Comparison of ENCODE assay signal across 11 cellular contexts in genomic region chr21:41928621-41929220, GRCh38. TPM values are rescaled to one million over a fixed set of nuclear protein-coding genes. Genes with fewer than 3 reads are reported as not detected.
DNase-seq lines count a peak whose midpoint lies in the region; ATAC-seq, FAIRE-seq and TF ChIP-seq lines count a peak whose summit lies in the region.
"Had no signal": no experiment of that assay in that cellular context is flagged by ENCODE, and none has a peak within 500 bp of the region (broad histone marks: within the 10 kb centered on the region; RNA-seq: fewer than 3 reads in every experiment).

No MANE protein-coding gene starts in this region.

- no peaks in the 10 kb centered on the region for H4K20me1 ChIP-seq in endothelial cell of umbilical vein (replicated peaks; ENCODE audit: control insufficient read depth, extremely low read depth, insufficient read depth, low read length)

- TF ChIP-seq POLR2A in endothelial cell of umbilical vein (IDR thresholded peaks at IDR 0.05; ENCODE audit: low read depth, low read length), result no peak

- H3K4me1 ChIP-seq in endothelial cell of umbilical vein (ENCODE audit: control insufficient read depth, extremely low read depth, insufficient read depth, low read length), result peaks cover 31% of the 10 kb centered on the region

- POLR2A ChIA-PET in endothelial cell of umbilical vein (lab: Charles Lee), result no interaction called here

- H3K9me3 ChIP-seq in endothelial cell of umbilical vein (replicated peaks; ENCODE audit: control insufficient read depth, insufficient read depth, low read length), result no peaks in the 10 kb centered on the region

- no peak for TF ChIP-seq CTCF in CD14-positive monocyte (IDR thresholded peaks at IDR 0.05)
- TF ChIP-seq CTCF in endothelial cell of umbilical vein (IDR thresholded peaks at IDR 0.05; ENCODE audit: extremely low read depth in 1 of 2, insufficient read depth in 1 of 2, low read depth in 1 of 2, low read length in 2 of 2), result no peak
- TF ChIP-seq CTCF in nephron progenitor cell (IDR thresholded peaks at IDR 0.05), result no peak

- no peaks in the 10 kb centered on the region for H3K27me3 ChIP-seq in endothelial cell of umbilical vein (ENCODE audit: control insufficient read depth in 2 of 2, insufficient read depth in 2 of 2, low read length in 2 of 2)

- peak; percentile 58 for DNase-seq in CD14-positive monocyte (ENCODE audit: low spot score)
- DNase-seq in KBM-7, result peak; percentile 84
- DNase-seq in endothelial cell of umbilical vein (ENCODE audit: low read depth, low spot score), result peak; percentile 25
- DNase-seq in stimulated activated CD4-positive, alpha-beta T cell treated with anti-CD3 and anti-CD28 coated beads, Interleukin-1b, Interleukin-23, amount 100 ng/mL, for 48 hours, result no peak
- no peak for DNase-seq in NCI-H446 (lab: John Stamatoyannopoulos, UW)
- no peak for DNase-seq in nephron progenitor cell
- DNase-seq: DMS53, endodermal cell had no signal

- H3K9ac ChIP-seq in endothelial cell of umbilical vein (replicated peaks; ENCODE audit: extremely low read depth, insufficient read depth, low read length), result no peak overlapping the region

- in situ Hi-C loops in KBM-7 (cut with MboI; ENCODE audit: low pct_unique_long_range_greater_than_20kb, low sequenced_read_pairs), result no loop called here

- H3K4me1 Mint-ChIP-seq in CD14-positive monocyte (peaks cover 79% of the 10 kb centered on the region), nephron progenitor cell (peaks cover 47% of the 10 kb centered on the region)

- H3K36me3 ChIP-seq in endothelial cell of umbilical vein (ENCODE audit: control insufficient read depth in 2 of 2, extremely low read depth in 1 of 2, insufficient read depth in 2 of 2, low read length in 2 of 2), result no peaks in the 10 kb centered on the region

- H3K4me3 Mint-ChIP-seq in CD14-positive monocyte, result peak overlapping the region; percentile 72 to 84
- H3K4me3 Mint-ChIP-seq in nephron progenitor cell, result no peak overlapping the region
- H3K4me3 Mint-ChIP-seq: endodermal cell, mesothelial cell of epicardium had no signal

- H2AFZ ChIP-seq in endothelial cell of umbilical vein (ENCODE audit: low read depth, low read length), result no peak overlapping the region

- ATAC-seq in GM18907 (IDR thresholded peaks at IDR 0.05; ENCODE audit: unreplicated experiment) (peak; percentile 61), GM19397 (IDR thresholded peaks at IDR 0.05; ENCODE audit: unreplicated experiment) (no peak)

- H3K27ac Mint-ChIP-seq in CD14-positive monocyte, result peak overlapping the region; percentile 91 to 100 (median 96)
- H3K27ac Mint-ChIP-seq in nephron progenitor cell, result no peak overlapping the region

- BruUV-seq in endothelial cell of umbilical vein (replicated peaks; lab: Mats Ljungman, UMichigan), result no TSS peak

- no peak overlapping the region for H3K4me2 ChIP-seq in endothelial cell of umbilical vein (ENCODE audit: insufficient read depth, low read length)

- CTCF ChIA-PET in endothelial cell of umbilical vein (lab: Charles Lee), result interaction anchor here (0.6 to 2.9 kb wide), 4 partner anchors 9 to 189 kb away, joined by 3 to 12 read pairs (median 6); no protein-coding TSS in a partner anchor

- no peak overlapping the region for H3K4me3 ChIP-seq in endothelial cell of umbilical vein (replicated peaks in 1 of 3; ENCODE audit: insufficient read depth in 1 of 3, low read depth in 1 of 3, low read length in 3 of 3)

- peak; percentile 63 for FAIRE-seq in endothelial cell of umbilical vein (lab: Jason Lieb, UNC)

- no peak overlapping the region for H3K27ac ChIP-seq in endothelial cell of umbilical vein (ENCODE audit: insufficient read depth, low read depth, low read length)

- intact Hi-C loops in CD14-positive monocyte (cut with micrococcal nuclease), result no loop called here
- intact Hi-C loops in endothelial cell of umbilical vein (cut with micrococcal nuclease), result no loop called here

- H3K9me3 Mint-ChIP-seq in CD14-positive monocyte (peaks cover 0 to 2% (median 0%) of the 10 kb centered on the region in 7 donors), nephron progenitor cell (no peaks in the 10 kb centered on the region)
- H3K9me3 Mint-ChIP-seq: endodermal cell, mesothelial cell of epicardium had no signal

- H3K27me3 Mint-ChIP-seq in CD14-positive monocyte (ENCODE audit: low read depth in 3 of 3) (peaks cover 5 to 10% (median 8%) of the 10 kb centered on the region in 3 donors), nephron progenitor cell (ENCODE audit: low read depth, poor library complexity) (peaks cover 3% of the 10 kb centered on the region)

- peaks cover 13% of the 10 kb centered on the region for H3K79me2 ChIP-seq in endothelial cell of umbilical vein (ENCODE audit: control insufficient read depth, insufficient read depth, low read length)

- H3K36me3 Mint-ChIP-seq in CD14-positive monocyte (no peaks in the 10 kb centered on the region), nephron progenitor cell (ENCODE audit: low read depth) (no peaks in the 10 kb centered on the region)
- H3K36me3 Mint-ChIP-seq: mesothelial cell of epicardium had no signal

- H3K9me1 ChIP-seq in endothelial cell of umbilical vein (replicated peaks; ENCODE audit: control insufficient read depth, extremely low read depth, insufficient read depth, low read length), result no peaks in the 10 kb centered on the region

- dilution Hi-C loops in endothelial cell of umbilical vein (cut with MboI; ENCODE audit: extremely low pct_ligation_motif_present, low sequenced_read_pairs), result no loop called here

TF ChIP-seq in endothelial cell of umbilical vein, 7 proteins besides CTCF, POLR2A, EP300 and RAD21:
- TF ChIP-seq EZH2 (IDR thresholded peaks at IDR 0.05; ENCODE audit: borderline replicate concordance, low read depth, low read length, severe bottlenecking) (no peak), GATA2 (IDR thresholded peaks at IDR 0.05; ENCODE audit: insufficient read depth, insufficient read length, low read depth, low read length) (no peak), MYC (IDR thresholded peaks at IDR 0.05; ENCODE audit: low read depth, low read length) (no peak), MAX (IDR thresholded peaks at IDR 0.05; ENCODE audit: insufficient read depth, insufficient read length) (no peak), JUN (IDR thresholded peaks at IDR 0.05; ENCODE audit: borderline replicate concordance, insufficient read depth, insufficient read length, low read depth) (no peak), FOS (IDR thresholded peaks at IDR 0.05; ENCODE audit: borderline replicate concordance, insufficient read depth, low read length) (no peak), POLR2AphosphoS5 (IDR thresholded peaks at IDR 0.05; ENCODE audit: insufficient read depth, low read depth, low read length) (no peak)
TF ChIP-seq in endothelial cell of umbilical vein: peak in this region for 0.

RNA-seq across cellular contexts. Expression of gene C2CD2, which starts 25.1 kb away (rescaled TPM):
- 1 to 10 TPM; 1.4 to 3.8 TPM for polyA plus RNA-seq in CD14-positive monocyte
- total RNA-seq in endothelial cell of umbilical vein, result 33.6 and 41.2 TPM in 2 replicates
- polyA plus RNA-seq in endothelial cell of umbilical vein, result 28.3 and 32.6 TPM in 2 replicates
- polyA plus RNA-seq in endothelial cell of umbilical vein (2011; cell fraction: cytosol; rRNA removed), result 21.2 and 21.8 TPM in 2 replicates
- polyA plus RNA-seq in endothelial cell of umbilical vein (2011; cell fraction: nucleus; rRNA removed), result 69.6 and 72.9 TPM in 2 replicates
- polyA plus RNA-seq in endothelial cell of umbilical vein (2012), result 18.7 and 21.2 TPM in 2 replicates
- 73.1 and 80.4 TPM in 2 replicates for polyA minus RNA-seq in endothelial cell of umbilical vein
- polyA minus RNA-seq in endothelial cell of umbilical vein (2011; cell fraction: cytosol; rRNA and poly(A)+ RNA removed), result 15.3 TPM
- polyA minus RNA-seq in endothelial cell of umbilical vein (2011; cell fraction: nucleus; rRNA and poly(A)+ RNA removed), result 64.6 and 69.8 TPM in 2 replicates

RNA-seq across cellular contexts. Expression of gene PRDM15, which starts 49.6 kb away (rescaled TPM):
- polyA plus RNA-seq in CD14-positive monocyte (under 1 TPM; 0.19 to 0.74 TPM), endothelial cell of umbilical vein (11.8 TPM in 2 replicates)
- 10.0 and 12.9 TPM in 2 replicates for total RNA-seq in endothelial cell of umbilical vein
- polyA plus RNA-seq in endothelial cell of umbilical vein (2011; cell fraction: cytosol; rRNA removed), result 5.0 and 6.9 TPM in 2 replicates
- 54.8 and 60.8 TPM in 2 replicates for polyA plus RNA-seq in endothelial cell of umbilical vein (2011; cell fraction: nucleus; rRNA removed)
- polyA plus RNA-seq in endothelial cell of umbilical vein (2012), result 5.1 TPM in 2 replicates
- polyA minus RNA-seq in endothelial cell of umbilical vein, result 10.4 and 12.8 TPM in 2 replicates
- 12.7 TPM for polyA minus RNA-seq in endothelial cell of umbilical vein (2011; cell fraction: cytosol; rRNA and poly(A)+ RNA removed)
- polyA minus RNA-seq in endothelial cell of umbilical vein (2011; cell fraction: nucleus; rRNA and poly(A)+ RNA removed), result 20.4 and 21.6 TPM in 2 replicates

Comparison
In these comparisons a context has a peak if more than half of its experiments do, and no peak if none do; other contexts are left out.
1. DNase-seq: peak in CD14-positive monocyte (single experiment), KBM-7 (single experiment) and endothelial cell of umbilical vein (single experiment); none in stimulated activated CD4-positive, alpha-beta T cell treated with anti-CD3 and anti-CD28 coated beads, Interleukin-1b, Interleukin-23, amount 100 ng/mL, for 48 hours (single experiment), NCI-H446 (0 of 2) and nephron progenitor cell (single experiment).